ENCODE assay signal across 1 cellular context in genomic region chr1:26234644-26235384, GRCh38.
TF ChIP-seq lines count a peak whose summit lies in the region.

No MANE protein-coding gene starts in this region.

TF ChIP-seq in HepG2, 621 proteins besides CTCF, POLR2A, EP300 and RAD21 (continued from another document and continues in another):
- TF ChIP-seq CBX5 (CRISPR knock-in tag; IDR thresholded peaks at IDR 0.05; ENCODE audit: borderline replicate concordance) (no peak), ARNT (IDR thresholded peaks at IDR 0.05) (no peak), PHF5A (CRISPR knock-in tag; IDR thresholded peaks at IDR 0.05; ENCODE audit: low read depth, unreplicated experiment) (peak; percentile 15), TOPORS (CRISPR knock-in tag; IDR thresholded peaks at IDR 0.05) (no peak), HOXA5 (CRISPR knock-in tag; IDR thresholded peaks at IDR 0.05) (no peak), ZNF672 (CRISPR knock-in tag; IDR thresholded peaks at IDR 0.05) (no peak), ZBTB21 (CRISPR knock-in tag; IDR thresholded peaks at IDR 0.05) (no peak), ZNF276 (CRISPR knock-in tag; IDR thresholded peaks at IDR 0.05; ENCODE audit: low read depth) (no peak; the same call in 1 of the 2 replicates), UBTF (CRISPR knock-in tag; IDR thresholded peaks at IDR 0.05) (peak; percentile 5; the same call in 1 of the 2 replicates), ZSCAN25 (CRISPR knock-in tag; IDR thresholded peaks at IDR 0.05) (no peak), ZKSCAN1 (IDR thresholded peaks at IDR 0.05; ENCODE audit: low read length) (peak; percentile 98), ZNF605 (CRISPR knock-in tag; IDR thresholded peaks at IDR 0.05) (no peak), ZNF337 (CRISPR knock-in tag; IDR thresholded peaks at IDR 0.05; ENCODE audit: borderline replicate concordance, low read depth) (no peak), NFKBIZ (CRISPR knock-in tag; IDR thresholded peaks at IDR 0.05) (no peak), THRA (CRISPR knock-in tag; IDR thresholded peaks at IDR 0.05; ENCODE audit: borderline replicate concordance) (no peak), ZNF691 (CRISPR knock-in tag; IDR thresholded peaks at IDR 0.05; ENCODE audit: borderline replicate concordance, low read depth) (peak; percentile 3; the same call in 1 of the 2 replicates), SKIL (CRISPR knock-in tag; IDR thresholded peaks at IDR 0.05; ENCODE audit: borderline replicate concordance) (no peak), TFE3 (CRISPR knock-in tag; IDR thresholded peaks at IDR 0.05) (no peak), ZFP91 (CRISPR knock-in tag; IDR thresholded peaks at IDR 0.05; ENCODE audit: borderline replicate concordance) (no peak), DDIT3 (CRISPR knock-in tag; IDR thresholded peaks at IDR 0.05) (no peak), PRPF4 (IDR thresholded peaks at IDR 0.05; ENCODE audit: low read depth, low read length, poor library complexity, severe bottlenecking) (no peak), ATAD3A (CRISPR knock-in tag; IDR thresholded peaks at IDR 0.05) (no peak), ZNF780A (CRISPR knock-in tag; IDR thresholded peaks at IDR 0.05) (no peak), CEBPG (CRISPR knock-in tag; IDR thresholded peaks at IDR 0.05) (no peak), ZNF383 (CRISPR knock-in tag; IDR thresholded peaks at IDR 0.05; ENCODE audit: borderline replicate concordance) (no peak), PBX2 (CRISPR knock-in tag; IDR thresholded peaks at IDR 0.05) (no peak), ZNF101 (CRISPR knock-in tag; IDR thresholded peaks at IDR 0.05; ENCODE audit: borderline replicate concordance, low read depth) (no peak), ZC3H4 (CRISPR knock-in tag; IDR thresholded peaks at IDR 0.05; ENCODE audit: borderline replicate concordance) (no peak), ZNF746 (CRISPR knock-in tag; IDR thresholded peaks at IDR 0.05) (no peak), AFF4 (CRISPR knock-in tag; IDR thresholded peaks at IDR 0.05) (0 out of 2 replicates have a peak, but pooled peaks have one; percentile 3), HBP1 (CRISPR knock-in tag; IDR thresholded peaks at IDR 0.05; ENCODE audit: low read depth) (no peak), ZNF44 (CRISPR knock-in tag; IDR thresholded peaks at IDR 0.05) (no peak), ZHX1 (CRISPR knock-in tag; IDR thresholded peaks at IDR 0.05; ENCODE audit: low read depth) (no peak), NCOR1 (IDR thresholded peaks at IDR 0.05; ENCODE audit: borderline replicate concordance, low read length) (no peak), SPEN (CRISPR knock-in tag; IDR thresholded peaks at IDR 0.05; ENCODE audit: low read depth) (no peak; the same call in 1 of the 2 replicates), HMG20B (CRISPR knock-in tag; conservative IDR thresholded peaks at IDR 0.05) (no peak)
